Comparison of ENCODE assay signal across 8 cellular contexts in the genomic region with DNA sequence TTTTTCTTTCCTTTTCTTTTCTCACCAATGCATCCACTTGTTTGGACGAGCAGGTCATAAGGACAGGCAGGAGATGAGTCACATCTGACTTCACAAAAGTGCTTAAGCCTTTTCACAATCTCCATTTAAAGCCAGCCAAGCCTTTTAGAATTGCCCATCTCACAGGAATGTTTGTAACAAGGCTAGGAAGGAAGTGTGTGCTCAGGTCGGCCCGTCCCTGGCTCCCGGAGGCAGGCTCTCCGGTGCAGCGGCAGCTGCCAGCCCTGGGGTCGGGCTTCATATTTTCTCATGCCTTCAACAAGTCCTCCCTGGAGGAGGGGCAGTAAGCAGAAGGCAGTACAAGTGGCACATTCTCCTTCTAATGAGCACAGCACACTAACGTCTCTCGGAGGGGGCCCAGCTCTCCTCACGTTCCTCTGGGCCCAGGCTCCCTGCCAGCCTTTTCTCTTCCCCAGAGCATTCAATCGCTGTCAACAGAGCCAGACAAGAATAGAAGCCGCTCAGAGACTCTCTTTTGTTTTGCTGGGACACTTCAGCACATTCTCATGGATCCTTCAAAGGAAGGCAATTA.
DNase-seq lines count a peak whose midpoint lies in the region; ATAC-seq, FAIRE-seq and TF ChIP-seq lines count a peak whose summit lies in the region.

No MANE protein-coding gene starts in this region.

- TF ChIP-seq CTCF in RWPE2 (IDR thresholded peaks at IDR 0.05; ENCODE audit: poor library complexity, severe bottlenecking), result no peak
- no peak for TF ChIP-seq CTCF in foreskin fibroblast (IDR thresholded peaks at IDR 0.05; ENCODE audit: low read depth, low read length)

- H3K9me3 ChIP-seq in RWPE2 (ENCODE audit: severe bottlenecking), result no peaks in the 10 kb centered on the region

- H3K4me1 ChIP-seq in RWPE2 (ENCODE audit: insufficient read depth, poor library complexity, severe bottlenecking), result peaks cover 41% of the 10 kb centered on the region

- H3K27me3 ChIP-seq in RWPE2 (ENCODE audit: insufficient read depth, poor library complexity, severe bottlenecking), result no peaks in the 10 kb centered on the region

- H3K36me3 ChIP-seq in RWPE2 (ENCODE audit: low read depth), result no peaks in the 10 kb centered on the region

- DNase-seq in EH (ENCODE audit: low read depth) (peak; percentile 96), RWPE2 (ENCODE audit: low spot score) (no peak), foreskin fibroblast (peak; percentile 93), pons (ENCODE audit: low spot score) (peak; percentile 52), HuH-7.5 (ENCODE audit: low spot score) (no peak), GM19239 (ENCODE audit: insufficient read length, low spot score) (no peak)
- DNase-seq in stimulated activated CD4-positive, alpha-beta T cell treated with anti-CD3 and anti-CD28 coated beads, Interleukin-2, amount 100 ng/mL, for 24 hours, result no peak

- ATAC-seq in RWPE2 (ENCODE audit: low read depth), result peak; percentile 94
- ATAC-seq in GM19328 (IDR thresholded peaks at IDR 0.05; ENCODE audit: unreplicated experiment), result no peak

- no peak for FAIRE-seq in GM19239 (lab: Jason Lieb, UNC)

- H3K27ac ChIP-seq in RWPE2 (ENCODE audit: poor library complexity, severe bottlenecking), result peak overlapping the region; percentile 94

- no peak overlapping the region for H3K4me3 ChIP-seq in RWPE2 (ENCODE audit: severe bottlenecking)
- no peak overlapping the region for H3K4me3 ChIP-seq in foreskin fibroblast (ENCODE audit: low read depth in 1 of 2, low read length in 2 of 2)

Comparison
In these comparisons a context has a peak if more than half of its experiments do, and no peak if none do; other contexts are left out.
1. DNase-seq: peak in EH (single experiment), foreskin fibroblast (2 of 2) and pons (single experiment); none in RWPE2 (single experiment), HuH-7.5 (single experiment), GM19239 (single experiment) and stimulated activated CD4-positive, alpha-beta T cell treated with anti-CD3 and anti-CD28 coated beads, Interleukin-2, amount 100 ng/mL, for 24 hours (0 of 2).